In the genomic region with DNA sequence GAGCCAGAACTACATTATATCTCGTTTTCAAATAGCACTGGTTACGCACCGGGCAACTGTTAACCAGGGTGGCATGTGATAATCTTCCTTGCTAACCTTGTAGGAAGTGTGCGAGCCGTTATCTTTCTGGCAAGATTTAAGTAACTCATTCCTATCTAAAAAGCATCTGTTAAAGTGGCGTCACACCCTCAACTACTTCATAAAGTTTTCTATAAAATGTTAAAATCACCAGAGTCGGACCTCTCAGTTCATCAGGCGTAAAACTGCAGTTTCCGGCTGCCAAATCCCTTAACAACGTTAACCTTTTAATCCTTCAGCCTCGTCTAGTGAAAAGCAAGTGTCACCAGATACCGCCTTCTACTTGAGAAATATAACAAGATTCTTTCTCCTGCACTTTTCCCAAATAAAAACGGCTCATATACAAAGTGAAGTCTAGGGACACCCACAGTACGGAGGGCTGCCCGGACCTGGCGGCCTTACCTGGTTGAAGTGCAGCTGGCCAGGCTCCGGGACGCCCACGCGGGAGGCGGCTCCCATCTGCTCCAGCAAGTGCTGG, we compare ENCODE assay signal across 8 cellular contexts. TPM values are rescaled to one million over a fixed set of nuclear protein-coding genes. Genes with fewer than 3 reads are reported as not detected.
DNase-seq lines count a peak whose midpoint lies in the region; ATAC-seq and TF ChIP-seq lines count a peak whose summit lies in the region.

No MANE protein-coding gene starts in this region.

- H3K4me1 Mint-ChIP-seq in activated T-cell treated with anti-CD3 and anti-CD28 coated beads, Interleukin-2, amount 50 U/mL, for 4 hours (ENCODE audit: low read depth), result peaks cover 55% of the 10 kb centered on the region
- H3K4me1 Mint-ChIP-seq in glutamatergic neuron (ENCODE audit: low read depth, unreplicated experiment), result peaks cover 2% of the 10 kb centered on the region

- H3K4me1 ChIP-seq in ES-I3 (ENCODE audit: insufficient read depth, low read length), result peaks cover 33% of the 10 kb centered on the region

- H3K27ac Mint-ChIP-seq in glutamatergic neuron (ENCODE audit: unreplicated experiment), result no peak overlapping the region

- H3K9ac ChIP-seq in ES-I3 (ENCODE audit: low read depth, low read length), result peak overlapping the region; percentile 68

- peak overlapping the region; percentile 60 to 77 (median 65) for H3K4me3 ChIP-seq in skin epidermis

- peak; percentile 31 for ATAC-seq in GM21825 (IDR thresholded peaks at IDR 0.05; ENCODE audit: unreplicated experiment)
- ATAC-seq in activated T-cell treated with anti-CD3 and anti-CD28 coated beads, Interleukin-2, amount 50 U/mL, for 4 hours, result no peak

- no peaks in the 10 kb centered on the region for H3K36me3 ChIP-seq in ES-I3 (ENCODE audit: insufficient read depth, low read length)
- H3K36me3 ChIP-seq in KOPT-K1 (ENCODE audit: insufficient read depth, low read length), result no peaks in the 10 kb centered on the region

- DNase-seq in activated T-cell treated with anti-CD3 and anti-CD28 coated beads, Interleukin-2, amount 50 U/mL, for 4 hours, result peak; percentile 51
- DNase-seq in glutamatergic neuron (no peak), medulla oblongata (ENCODE audit: extremely low spot score) (no peak), SW 1271 (lab: John Stamatoyannopoulos, UW) (no peak)

- H3K9me3 Mint-ChIP-seq in activated T-cell treated with anti-CD3 and anti-CD28 coated beads, Interleukin-2, amount 50 U/mL, for 4 hours, result no peaks in the 10 kb centered on the region
- peaks cover 2% of the 10 kb centered on the region for H3K9me3 Mint-ChIP-seq in glutamatergic neuron (ENCODE audit: unreplicated experiment)

- TF ChIP-seq CTCF in glutamatergic neuron (IDR thresholded peaks at IDR 0.05; ENCODE audit: partially characterized antibody, unreplicated experiment), result no peak

- peaks cover 6% of the 10 kb centered on the region for H3K36me3 Mint-ChIP-seq in activated T-cell treated with anti-CD3 and anti-CD28 coated beads, Interleukin-2, amount 50 U/mL, for 4 hours (ENCODE audit: insufficient read depth)
- no peaks in the 10 kb centered on the region for H3K36me3 Mint-ChIP-seq in glutamatergic neuron (ENCODE audit: unreplicated experiment)

- peak overlapping the region; percentile 86 for H3K4me3 Mint-ChIP-seq in activated T-cell treated with anti-CD3 and anti-CD28 coated beads, Interleukin-2, amount 50 U/mL, for 4 hours
- peak overlapping the region; percentile 86 for H3K4me3 Mint-ChIP-seq in glutamatergic neuron (ENCODE audit: unreplicated experiment)

- no peaks in the 10 kb centered on the region for H3K27me3 Mint-ChIP-seq in activated T-cell treated with anti-CD3 and anti-CD28 coated beads, Interleukin-2, amount 50 U/mL, for 4 hours (ENCODE audit: low read depth)
- H3K27me3 Mint-ChIP-seq in glutamatergic neuron (ENCODE audit: unreplicated experiment), result peaks cover under 1% of the 10 kb centered on the region

- H3K27ac ChIP-seq in KOPT-K1 (ENCODE audit: low read depth, low read length, poor library complexity, severe bottlenecking), result peak overlapping the region; percentile 97
- peak overlapping the region; percentile 27 to 91 (median 84) for H3K27ac ChIP-seq in skin epidermis

- H3K9me3 ChIP-seq in ES-I3 (ENCODE audit: control insufficient read depth, insufficient read depth, low read length) (no peaks in the 10 kb centered on the region), KOPT-K1 (ENCODE audit: insufficient read depth, low read length, poor library complexity, severe bottlenecking) (no peaks in the 10 kb centered on the region)

RNA-seq across cellular contexts. Expression of gene SLC39A8, which starts 1.2 kb away (rescaled TPM):
- 10 to 100 TPM; 49.4 to 55.2 (median 55.0) TPM for total RNA-seq in activated T-cell treated with anti-CD3 and anti-CD28 coated beads, Interleukin-2, amount 50 U/mL, for 4 hours
- total RNA-seq in glutamatergic neuron (ENCODE audit: unreplicated experiment), result 0.83 TPM

Comparison
In these comparisons a context has a peak if more than half of its experiments do, and no peak if none do; other contexts are left out.
1. RNA of gene SLC39A8, which starts 1.2 kb away (total RNA-seq): 49.4 to 55.2 TPM in activated T-cell treated with anti-CD3 and anti-CD28 coated beads, Interleukin-2, amount 50 U/mL, for 4 hours; 0.83 TPM in glutamatergic neuron (single experiment); every median in the first group is over 10 times any median in the second.